28 cellular contexts compared by ENCODE assay signal in the genomic region with DNA sequence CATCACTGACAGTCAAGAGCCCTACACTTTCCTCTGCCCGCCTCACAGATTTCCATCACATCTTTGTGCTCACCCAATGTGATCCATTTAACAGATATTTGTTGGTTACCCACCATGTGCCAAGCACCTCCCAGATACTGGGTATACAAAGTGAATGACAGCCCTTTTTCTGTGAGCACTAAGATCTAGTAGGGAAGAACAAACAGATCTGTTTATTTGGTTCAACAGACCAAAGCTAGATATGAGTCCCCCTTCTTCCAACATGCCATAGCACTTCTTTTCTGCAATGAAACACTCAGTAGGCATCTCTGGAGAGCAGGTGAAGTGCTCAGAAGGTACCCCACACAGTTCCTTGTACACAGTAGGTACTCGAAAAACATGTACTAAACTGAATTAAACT.
DNase-seq lines count a peak whose midpoint lies in the region; ATAC-seq and TF ChIP-seq lines count a peak whose summit lies in the region.
"Had no signal": no experiment of that assay in that cellular context is flagged by ENCODE, and none has a peak within 500 bp of the region (broad histone marks: within the 10 kb centered on the region; RNA-seq: fewer than 3 reads in every experiment).

No MANE protein-coding gene starts in this region.

- H3K27ac ChIP-seq in C4-2B: 0 out of 2 replicates have a peak overlapping the region, but pooled peaks have one; percentile 8
- H3K27ac ChIP-seq: gastroesophageal sphincter, SJSA1 had no signal

- peaks cover 4% of the 10 kb centered on the region for H3K36me3 Mint-ChIP-seq in T-helper 17 cell (ENCODE audit: low read depth)
- H3K36me3 Mint-ChIP-seq in immature natural killer cell: peaks cover 0 to 3% (median 0%) of the 10 kb centered on the region in 3 donors
- peaks cover 22% of the 10 kb centered on the region for H3K36me3 Mint-ChIP-seq in progenitor cell of endocrine pancreas (ENCODE audit: insufficient read depth)

- H3K9me3 Mint-ChIP-seq in immature natural killer cell (no peaks in the 10 kb centered on the region), progenitor cell of endocrine pancreas (ENCODE audit: low read depth) (no peaks in the 10 kb centered on the region)
- H3K9me3 Mint-ChIP-seq: activated CD4-positive, alpha-beta T cell treated with anti-CD3 and anti-CD28 coated beads, Interleukin-2, amount 10 ng/mL, durations not matched to agents 24 days and 14 days; activated naive CD8-positive, alpha-beta T cell treated with anti-CD3 and anti-CD28 coated beads, Interleukin-2, amount 50 U/mL, for 24 hours; activated T-cell treated with anti-CD3 and anti-CD28 coated beads, Interleukin-2, amount 50 U/mL, for 24 hours had no signal

- ATAC-seq in T-helper 17 cell (no peak), GM21529 (IDR thresholded peaks at IDR 0.05; ENCODE audit: unreplicated experiment) (no peak), HG02981 (IDR thresholded peaks at IDR 0.05; ENCODE audit: unreplicated experiment) (no peak), GM19455 (IDR thresholded peaks at IDR 0.05; ENCODE audit: unreplicated experiment) (no peak)
- ATAC-seq: activated naive CD8-positive, alpha-beta T cell treated with anti-CD3 and anti-CD28 coated beads, Interleukin-2, amount 50 U/mL, for 24 hours; gastroesophageal sphincter; left cardiac atrium; sciatic nerve had no signal

- TF ChIP-seq CTCF in C4-2B (conservative IDR thresholded peaks at IDR 0.05) (no peak), progenitor cell of endocrine pancreas (IDR thresholded peaks at IDR 0.05; ENCODE audit: unreplicated experiment) (no peak)

- H3K27me3 Mint-ChIP-seq in T-helper 17 cell (no peaks in the 10 kb centered on the region), immature natural killer cell (ENCODE audit: low read depth in 3 of 3) (peaks cover 1 to 3% (median 2%) of the 10 kb centered on the region in 3 donors), progenitor cell of endocrine pancreas (no peaks in the 10 kb centered on the region)
- H3K27me3 Mint-ChIP-seq: activated CD4-positive, alpha-beta T cell treated with anti-CD3 and anti-CD28 coated beads, Interleukin-2, amount 10 ng/mL, durations not matched to agents 24 days and 14 days; activated naive CD8-positive, alpha-beta T cell treated with anti-CD3 and anti-CD28 coated beads, Interleukin-2, amount 50 U/mL, for 24 hours; activated T-cell treated with anti-CD3 and anti-CD28 coated beads, Interleukin-2, amount 50 U/mL, for 24 hours had no signal

- no peak overlapping the region for H3K4me3 Mint-ChIP-seq in T-helper 17 cell
- no peak overlapping the region for H3K4me3 Mint-ChIP-seq in immature natural killer cell
- H3K4me3 Mint-ChIP-seq in progenitor cell of endocrine pancreas (ENCODE audit: low read depth): no peak overlapping the region
- H3K4me3 Mint-ChIP-seq: activated CD4-positive, alpha-beta T cell treated with anti-CD3 and anti-CD28 coated beads, Interleukin-2, amount 10 ng/mL, durations not matched to agents 24 days and 14 days; activated naive CD8-positive, alpha-beta T cell treated with anti-CD3 and anti-CD28 coated beads, Interleukin-2, amount 50 U/mL, for 24 hours; activated T-cell treated with anti-CD3 and anti-CD28 coated beads, Interleukin-2, amount 50 U/mL, for 24 hours; neural crest cell had no signal

- DNase-seq in T-helper 17 cell: no peak
- DNase-seq in immature natural killer cell: no peak
- DNase-seq in progenitor cell of endocrine pancreas (ENCODE audit: low spot score, unreplicated experiment): no peak
- no peak for DNase-seq in hypothalamus (lab: John Stamatoyannopoulos, UW)
- DNase-seq: activated CD4-positive, alpha-beta T cell treated with anti-CD3 and anti-CD28 coated beads, Interleukin-2, amount 10 ng/mL, durations not matched to agents 24 days and 14 days; activated naive CD8-positive, alpha-beta T cell treated with anti-CD3 and anti-CD28 coated beads, Interleukin-2, amount 50 U/mL, for 24 hours; activated T-cell treated with anti-CD3 and anti-CD28 coated beads, Interleukin-2, amount 50 U/mL, for 24 hours; Calu3; cerebellar nuclear complex; DND-41; hippocampal formation; KG1; left cardiac atrium; mammary epithelial cell; MG63; NCI-H1105; NCI-H187; NCI-H82; stimulated activated CD4-positive, alpha-beta T cell treated with anti-CD3 and anti-CD28 coated beads, Interleukin-2, amount 100 ng/mL, for 48 hours; upper lobe of left lung had no signal

- no peaks in the 10 kb centered on the region for H3K9me3 ChIP-seq in T-helper 17 cell (ENCODE audit: control insufficient read depth, low read length, poor library complexity, severe bottlenecking)
- H3K9me3 ChIP-seq: gastroesophageal sphincter, MG63, SJSA1, upper lobe of left lung had no signal

- H3K27ac Mint-ChIP-seq in T-helper 17 cell: peak overlapping the region; percentile 37
- H3K27ac Mint-ChIP-seq in immature natural killer cell: peak overlapping the region; percentile 36 to 79 (median 60)
- H3K27ac Mint-ChIP-seq in progenitor cell of endocrine pancreas: peak overlapping the region; percentile 73
- H3K27ac Mint-ChIP-seq: activated CD4-positive, alpha-beta T cell treated with anti-CD3 and anti-CD28 coated beads, Interleukin-2, amount 10 ng/mL, durations not matched to agents 24 days and 14 days; activated naive CD8-positive, alpha-beta T cell treated with anti-CD3 and anti-CD28 coated beads, Interleukin-2, amount 50 U/mL, for 24 hours; activated T-cell treated with anti-CD3 and anti-CD28 coated beads, Interleukin-2, amount 50 U/mL, for 24 hours had no signal

- H3K4me1 Mint-ChIP-seq in T-helper 17 cell: peaks cover 24% of the 10 kb centered on the region
- peaks cover 63 to 78% of the 10 kb centered on the region in 2 donors for H3K4me1 Mint-ChIP-seq in immature natural killer cell
- H3K4me1 Mint-ChIP-seq in progenitor cell of endocrine pancreas (ENCODE audit: low read depth): peaks cover 67% of the 10 kb centered on the region
